In genomic region chrX:97016106-97016505, GRCh38 we compare ENCODE assay signal across 26 cellular contexts.
DNase-seq lines count a peak whose midpoint lies in the region; ATAC-seq and TF ChIP-seq lines count a peak whose summit lies in the region.
"Had no signal": no experiment of that assay in that cellular context is flagged by ENCODE, and none has a peak within 500 bp of the region (broad histone marks: within the 10 kb centered on the region; RNA-seq: fewer than 3 reads in every experiment).

No MANE protein-coding gene starts in this region.

- H3K27me3 ChIP-seq in DOHH2 (ENCODE audit: control insufficient read depth, low read length), result no peaks in the 10 kb centered on the region
- H3K27me3 ChIP-seq: BE2C, esophagus muscularis mucosa, thyroid gland had no signal

- no peak for ATAC-seq in activated CD8-positive, alpha-beta T cell treated with anti-CD3 and anti-CD28 coated beads for 36 hours
- ATAC-seq: left ventricle myocardium superior, mucosa of descending colon had no signal

- H3K9me3 Mint-ChIP-seq in osteocyte (ENCODE audit: unreplicated experiment), result no peaks in the 10 kb centered on the region
- H3K9me3 Mint-ChIP-seq in activated CD8-positive, alpha-beta T cell treated with anti-CD3 and anti-CD28 coated beads for 36 hours, result no peaks in the 10 kb centered on the region
- H3K9me3 Mint-ChIP-seq: activated naive CD4-positive, alpha-beta T cell treated with anti-CD3 and anti-CD28 coated beads, Interleukin-2, amount 50 U/mL, for 24 hours; activated T-helper 1 cell treated with anti-CD3 and anti-CD28 coated beads, Interleukin-12 subunit alpha, Interleukin-12 subunit beta, Interleukin-2, Interleukin-4 antibody, amounts not matched to agents 30 ng/mL and 10 ng/mL and 1 ng/mL, durations not matched to agents 14 hours and 24 hours and 36 hours had no signal

- no peaks in the 10 kb centered on the region for H3K36me3 ChIP-seq in DOHH2 (ENCODE audit: control insufficient read depth, low read length)
- H3K36me3 ChIP-seq: BE2C, esophagus muscularis mucosa, thyroid gland had no signal

- peaks cover 40% of the 10 kb centered on the region for H3K4me1 ChIP-seq in DOHH2 (ENCODE audit: control insufficient read depth, low read length)
- H3K4me1 ChIP-seq: BE2C, Caco-2, thyroid gland had no signal

- H4K20me1 ChIP-seq in DOHH2 (ENCODE audit: control insufficient read depth, insufficient read depth, low read depth, low read length), result no peaks in the 10 kb centered on the region

- DNase-seq in choroid plexus epithelial cell (ENCODE audit: low read depth) (peak; percentile 13), osteocyte (ENCODE audit: extremely low spot score, unreplicated experiment) (no peak), NCI-H774 (lab: John Stamatoyannopoulos, UW) (no peak)
- no peak for DNase-seq in activated CD8-positive, alpha-beta T cell treated with anti-CD3 and anti-CD28 coated beads for 36 hours
- DNase-seq in activated CD4-positive, CD25-positive, alpha-beta regulatory T cell (lab: John Stamatoyannopoulos, UW), result no peak
- DNase-seq: activated CD4-positive, alpha-beta T cell treated with anti-CD3 and anti-CD28 coated beads for 1 hour; BE2C; Caco-2; cerebellar nuclear complex; effector memory CD4-positive, alpha-beta T cell; left ventricle myocardium superior; mucosa of descending colon; NCI-H187 treated with DMSO at 0.1 percent for 48 hours; NCI-H345; NK-92 treated with Interleukin-12 subunit alpha and Interleukin-12 subunit beta, amount 100 ng/mL, for 24 hours; stimulated activated CD4-positive, alpha-beta T cell treated with anti-CD3 and anti-CD28 coated beads, Interleukin-2, amount 100 ng/mL, for 48 hours; stimulated activated naive CD4-positive, alpha-beta T cell treated with Interleukin-2 at 50 U/mL for 16 hours; SW 1271; thyroid gland had no signal

- no peaks in the 10 kb centered on the region for H3K27me3 Mint-ChIP-seq in osteocyte (ENCODE audit: unreplicated experiment)
- no peaks in the 10 kb centered on the region for H3K27me3 Mint-ChIP-seq in activated CD8-positive, alpha-beta T cell treated with anti-CD3 and anti-CD28 coated beads for 36 hours
- H3K27me3 Mint-ChIP-seq: activated naive CD4-positive, alpha-beta T cell treated with anti-CD3 and anti-CD28 coated beads, Interleukin-2, amount 50 U/mL, for 24 hours had no signal

- H3K4me1 Mint-ChIP-seq in osteocyte (ENCODE audit: unreplicated experiment), result no peaks in the 10 kb centered on the region
- H3K4me1 Mint-ChIP-seq in activated CD8-positive, alpha-beta T cell treated with anti-CD3 and anti-CD28 coated beads for 36 hours (ENCODE audit: low read depth), result no peaks in the 10 kb centered on the region
- H3K4me1 Mint-ChIP-seq: activated naive CD4-positive, alpha-beta T cell treated with anti-CD3 and anti-CD28 coated beads, Interleukin-2, amount 50 U/mL, for 24 hours had no signal

- no peak overlapping the region for H3K27ac ChIP-seq in DOHH2 (ENCODE audit: low read depth, low read length)
- H3K27ac ChIP-seq: esophagus muscularis mucosa, HL-60, thyroid gland had no signal

- H3K4me3 Mint-ChIP-seq in osteocyte (ENCODE audit: unreplicated experiment), result no peak overlapping the region
- H3K4me3 Mint-ChIP-seq in activated CD8-positive, alpha-beta T cell treated with anti-CD3 and anti-CD28 coated beads for 36 hours, result no peak overlapping the region
- H3K4me3 Mint-ChIP-seq: activated naive CD4-positive, alpha-beta T cell treated with anti-CD3 and anti-CD28 coated beads, Interleukin-2, amount 50 U/mL, for 24 hours; activated T-helper 1 cell treated with anti-CD3 and anti-CD28 coated beads, Interleukin-12 subunit alpha, Interleukin-12 subunit beta, Interleukin-2, Interleukin-4 antibody, amounts not matched to agents 30 ng/mL and 10 ng/mL and 1 ng/mL, durations not matched to agents 14 hours and 24 hours and 36 hours had no signal

- H3K9me2 ChIP-seq in DOHH2 (replicated peaks; ENCODE audit: control insufficient read depth, low read length), result no peaks in the 10 kb centered on the region

- no peaks in the 10 kb centered on the region for H3K79me2 ChIP-seq in DOHH2 (ENCODE audit: control insufficient read depth, low read length)

- H3K36me3 Mint-ChIP-seq in osteocyte (ENCODE audit: unreplicated experiment), result no peaks in the 10 kb centered on the region
- no peaks in the 10 kb centered on the region for H3K36me3 Mint-ChIP-seq in activated CD8-positive, alpha-beta T cell treated with anti-CD3 and anti-CD28 coated beads for 36 hours (ENCODE audit: low read depth)

- H3K9me3 ChIP-seq in DOHH2 (ENCODE audit: control insufficient read depth, insufficient read depth, low read length), result no peaks in the 10 kb centered on the region
- H3K9me3 ChIP-seq: BE2C, Caco-2, esophagus muscularis mucosa, mucosa of descending colon, thyroid gland had no signal

- no peak overlapping the region for H3K27ac Mint-ChIP-seq in osteocyte (ENCODE audit: unreplicated experiment)
- no peak overlapping the region for H3K27ac Mint-ChIP-seq in activated CD8-positive, alpha-beta T cell treated with anti-CD3 and anti-CD28 coated beads for 36 hours
- H3K27ac Mint-ChIP-seq: activated naive CD4-positive, alpha-beta T cell treated with anti-CD3 and anti-CD28 coated beads, Interleukin-2, amount 50 U/mL, for 24 hours; activated T-helper 1 cell treated with anti-CD3 and anti-CD28 coated beads, Interleukin-12 subunit alpha, Interleukin-12 subunit beta, Interleukin-2, Interleukin-4 antibody, amounts not matched to agents 30 ng/mL and 10 ng/mL and 1 ng/mL, durations not matched to agents 14 hours and 24 hours and 36 hours had no signal

- intact Hi-C loops in activated CD8-positive, alpha-beta T cell treated with anti-CD3 and anti-CD28 coated beads for 36 hours (cut with micrococcal nuclease), result no loop called here

- POLR2A ChIA-PET in activated CD8-positive, alpha-beta T cell treated with anti-CD3 and anti-CD28 coated beads for 36 hours (lab: Charles Lee), result no interaction called here

- CTCF ChIA-PET in activated CD8-positive, alpha-beta T cell treated with anti-CD3 and anti-CD28 coated beads for 36 hours (lab: Charles Lee), result no interaction called here

- no peaks in the 10 kb centered on the region for H3F3A ChIP-seq in DOHH2 (ENCODE audit: control insufficient read depth, insufficient read depth)

- no peak for TF ChIP-seq CTCF in DOHH2 (IDR thresholded peaks at IDR 0.05; ENCODE audit: low read depth, low read length, poor library complexity, severe bottlenecking)
- peak; percentile 30; the same call in 1 of the 2 replicates for TF ChIP-seq CTCF in LNCAP (IDR thresholded peaks at IDR 0.05)
- no peak for TF ChIP-seq CTCF in choroid plexus epithelial cell (conservative IDR thresholded peaks at IDR 0.05; ENCODE audit: low read depth, low read length)
- peak; percentile 21 for TF ChIP-seq CTCF in osteocyte (IDR thresholded peaks at IDR 0.05)
- TF ChIP-seq CTCF in activated CD8-positive, alpha-beta T cell treated with anti-CD3 and anti-CD28 coated beads for 36 hours (IDR thresholded peaks at IDR 0.05), result no peak

- H3K4me3 ChIP-seq in DOHH2 (ENCODE audit: low read length) (0 out of 2 replicates have a peak overlapping the region, but pooled peaks have one; percentile 18), choroid plexus epithelial cell (ENCODE audit: low read depth, low read length) (no peak overlapping the region)
- H3K4me3 ChIP-seq: esophagus muscularis mucosa, mucosa of descending colon, smooth muscle cell, thyroid gland had no signal

- peak overlapping the region; percentile 58 for H3K4me2 ChIP-seq in DOHH2 (ENCODE audit: low read length)
- H3K4me2 ChIP-seq: smooth muscle cell had no signal

Comparison
In these comparisons a context has a peak if more than half of its experiments do, and no peak if none do; other contexts are left out.
1. CTCF ChIP-seq: peak in LNCAP (single experiment) and osteocyte (single experiment); none in DOHH2 (single experiment), choroid plexus epithelial cell (single experiment) and activated CD8-positive, alpha-beta T cell treated with anti-CD3 and anti-CD28 coated beads for 36 hours (single experiment).